8 cellular contexts compared by ENCODE assay signal in genomic region chr2:42342061-42342794, GRCh38. TPM values are rescaled to one million over a fixed set of nuclear protein-coding genes. Genes with fewer than 3 reads are reported as not detected.
A peak's percentile ranks its signal among the peaks of the same experiment; 100 is the strongest.
DNase-seq lines count a peak whose midpoint lies in the region; ATAC-seq, FAIRE-seq and TF ChIP-seq lines count a peak whose summit lies in the region.

No MANE protein-coding gene starts in this region.

- ATAC-seq in HG03039 (IDR thresholded peaks at IDR 0.05; ENCODE audit: unreplicated experiment) (peak; percentile 53), GM19455 (IDR thresholded peaks at IDR 0.05; ENCODE audit: unreplicated experiment) (no peak), GM19328 (IDR thresholded peaks at IDR 0.05; ENCODE audit: unreplicated experiment) (no peak)

- WGBS in thyroid gland, 2 donors = 64 to 70% methylated on average over 5 to 8 of the region's 8 CpGs

- H3K9me3 ChIP-seq in kidney (ENCODE audit: control insufficient read depth in 1 of 2, low read length in 2 of 2) (no peaks in the 10 kb centered on the region), thyroid gland (no peaks in the 10 kb centered on the region)

- H3K4me3 ChIP-seq in kidney (ENCODE audit: low read length in 2 of 2) = peak overlapping the region in 1 of 2 donors; percentile 7
- H3K4me3 ChIP-seq in thyroid gland (replicated peaks in 1 of 3) = no peak overlapping the region

- no peak for TF ChIP-seq POLR2A in thyroid gland (IDR thresholded peaks at IDR 0.05)

- in situ Hi-C loops in Caki2 (cut with HindIII; ENCODE audit: low pct_unique_long_range_greater_than_20kb, low sequenced_read_pairs) = no loop called here

- peaks cover 0 to 6% of the 10 kb centered on the region in 2 donors for H3K36me3 ChIP-seq in kidney (ENCODE audit: control insufficient read depth in 1 of 2, insufficient read depth in 2 of 2, low read length in 2 of 2)
- no peaks in the 10 kb centered on the region for H3K36me3 ChIP-seq in thyroid gland

- TF ChIP-seq CTCF in kidney (IDR thresholded peaks at IDR 0.05; ENCODE audit: borderline replicate concordance, extremely low read depth, insufficient read depth) (no peak), thyroid gland (IDR thresholded peaks at IDR 0.05) (no peak)

- FAIRE-seq in kidney (lab: Jason Lieb, UNC) = no peak

- H3K9ac ChIP-seq in kidney (ENCODE audit: low read length in 2 of 2) = no peak overlapping the region

- H3K27ac ChIP-seq in kidney (ENCODE audit: low read depth in 2 of 2, low read length in 2 of 2) (peak overlapping the region; percentile 77 to 90), thyroid gland (peak overlapping the region in 2 of 3 donors; percentile 21 to 42)

- H3K4me1 ChIP-seq in kidney (ENCODE audit: control insufficient read depth in 1 of 2, insufficient read depth in 1 of 2, low read depth in 1 of 2, low read length in 2 of 2) (peaks cover 14 to 26% of the 10 kb centered on the region in 2 donors), thyroid gland (peaks cover 17 to 18% of the 10 kb centered on the region in 2 donors)

- H3K27me3 ChIP-seq in thyroid gland = no peaks in the 10 kb centered on the region

- DNase-seq in Caki2 (ENCODE audit: low read depth) (peak; percentile 63), amniotic stem cell (lab: John Stamatoyannopoulos, UW) (peak; percentile 28), kidney (no peak), thyroid gland (peak; percentile 19 to 30)
- DNase-seq in central memory CD4-positive, alpha-beta T cell = no peak

- intact Hi-C loops in kidney (cut with DNase I) = no loop called here
- intact Hi-C loops in thyroid gland (cut with DNase I) = no loop called here

RNA-seq across cellular contexts. Expression of gene COX7A2L, which starts 18.8 kb away (rescaled TPM):
- 202 and 216 TPM in 2 replicates for total RNA-seq in Caki2 (2014; rRNA removed; shearing (Covaris generic); ENCODE audit: low replicate concordance)
- total RNA-seq in kidney = 90.2 TPM
- 321 TPM for polyA plus RNA-seq in kidney (ENCODE audit: insufficient read depth, low read depth, low replicate concordance)
- 100 to 1,000 TPM in 3 of 4 donors, 10 to 100 TPM in 1; 98.7 to 129 (median 119) TPM for total RNA-seq in thyroid gland

Comparison
In these comparisons a context has a peak if more than half of its experiments do, and no peak if none do; other contexts are left out.
1. DNase-seq: peak in Caki2 (single experiment), amniotic stem cell (single experiment) and thyroid gland (2 of 2); none in kidney (single experiment) and central memory CD4-positive, alpha-beta T cell (single experiment).